24 cellular contexts compared by ENCODE assay signal in the genomic region with DNA sequence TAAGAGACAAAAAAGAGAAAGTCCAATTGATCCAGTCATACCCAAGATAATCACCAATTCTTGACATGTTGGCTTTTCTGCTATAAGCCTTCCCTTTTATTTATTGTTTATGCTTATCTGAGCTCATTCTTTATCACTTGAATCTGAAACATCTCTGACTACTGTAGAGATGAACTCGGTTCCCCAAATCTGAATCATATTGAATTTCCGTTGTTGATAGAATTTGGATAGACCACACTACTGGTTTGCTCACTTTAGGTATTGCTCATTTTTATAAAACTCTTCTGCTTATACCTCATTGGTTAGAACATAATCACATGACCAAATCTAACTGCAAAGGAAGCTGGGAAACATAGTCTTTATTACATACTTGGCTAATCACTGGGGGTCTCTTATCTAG.
"Had no signal": no experiment of that assay in that cellular context is flagged by ENCODE, and none has a peak within 500 bp of the region (broad histone marks: within the 10 kb centered on the region; RNA-seq: fewer than 3 reads in every experiment).

No MANE protein-coding gene starts in this region.

- H3K4me2 ChIP-seq: hepatocyte had no signal

- ATAC-seq: gastroesophageal sphincter, heart left ventricle, left cardiac atrium, left lung, left ventricle myocardium superior, lower lobe of right lung, mucosa of descending colon had no signal

- DNase-seq: dermis blood vessel endothelial cell; dorsolateral prefrontal cortex; effector CD4-positive, alpha-beta T cell; effector memory CD4-positive, alpha-beta T cell; foreskin keratinocyte; heart left ventricle; hypothalamus; immature natural killer cell; islet precursor cell; left cardiac atrium; left lung; left ventricle myocardium superior; lower lobe of right lung; mesenchymal stem cell; mucosa of descending colon; naive B cell had no signal

- H3K27ac ChIP-seq: coronary artery, dorsolateral prefrontal cortex, esophagus muscularis mucosa, foreskin keratinocyte, gastroesophageal sphincter, heart left ventricle, hepatocyte, left lung, lower lobe of right lung had no signal

- H3K27me3 ChIP-seq: esophagus muscularis mucosa, foreskin keratinocyte, gastroesophageal sphincter, heart left ventricle had no signal

- H3K4me3 Mint-ChIP-seq: immature natural killer cell, mesothelial cell of epicardium, naive B cell had no signal

- H3K4me3 ChIP-seq: coronary artery, dorsolateral prefrontal cortex, esophagus muscularis mucosa, gastroesophageal sphincter, heart left ventricle, hepatocyte, left lung, lower lobe of right lung, mucosa of descending colon had no signal

- H3K36me3 Mint-ChIP-seq: mesothelial cell of epicardium, naive B cell had no signal

- H2AFZ ChIP-seq: hepatocyte had no signal

- H3K9me3 ChIP-seq: esophagus muscularis mucosa, gastroesophageal sphincter, heart left ventricle, left lung, lower lobe of right lung, mucosa of descending colon had no signal

- H3K27ac Mint-ChIP-seq: immature natural killer cell, mesothelial cell of epicardium, naive B cell had no signal

- H3K79me2 ChIP-seq: hepatocyte had no signal

- H3K36me3 ChIP-seq: esophagus muscularis mucosa, gastroesophageal sphincter, heart left ventricle, left lung, lower lobe of right lung had no signal

- H3K4me1 ChIP-seq: esophagus muscularis mucosa, gastroesophageal sphincter, heart left ventricle, left lung, lower lobe of right lung had no signal

- FAIRE-seq: colon, endothelial cell of umbilical vein, frontal cortex had no signal

- H3K9me3 Mint-ChIP-seq: mesothelial cell of epicardium had no signal
